ENCODE assay signal across 12 cellular contexts in the genomic region with DNA sequence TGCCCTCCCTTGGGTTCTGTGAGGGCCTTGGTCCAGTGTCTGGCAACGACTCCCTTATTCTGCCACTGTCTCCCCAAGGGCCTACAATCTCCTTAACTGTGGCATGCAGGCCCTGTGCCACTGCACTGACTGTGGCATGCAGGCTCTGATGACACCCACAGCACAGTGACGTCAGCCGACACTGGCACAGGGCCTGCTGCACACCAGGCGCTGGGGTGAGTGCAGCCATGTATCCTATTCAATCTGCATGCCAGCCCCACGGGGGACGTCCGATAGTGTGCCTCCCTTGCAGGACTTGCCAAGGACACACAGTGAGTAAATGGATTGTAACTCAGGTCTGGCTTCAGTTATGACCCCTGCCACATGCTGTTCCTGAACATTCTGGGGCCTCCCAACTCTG. TPM values are rescaled to one million over a fixed set of nuclear protein-coding genes. Genes with fewer than 3 reads are reported as not detected.
A peak's percentile ranks its signal among the peaks of the same experiment; 100 is the strongest.
DNase-seq lines count a peak whose midpoint lies in the region; ATAC-seq, FAIRE-seq and TF ChIP-seq lines count a peak whose summit lies in the region.
"Had no signal": no experiment of that assay in that cellular context is flagged by ENCODE, and none has a peak within 500 bp of the region (broad histone marks: within the 10 kb centered on the region; RNA-seq: fewer than 3 reads in every experiment).

No MANE protein-coding gene starts in this region.

- in situ Hi-C loops in astrocyte of the spinal cord (cut with HindIII; ENCODE audit: low sequenced_read_pairs): no loop called here

- no peaks in the 10 kb centered on the region for H3K9me3 Mint-ChIP-seq in activated T-helper 17 cell treated with anti-CD3 and anti-CD28 coated beads, Interleukin-2, amount 50 U/mL, for 72 hours

- H3K9me3 ChIP-seq in right cardiac atrium (ENCODE audit: control insufficient read depth, low read length): no peaks in the 10 kb centered on the region
- no peaks in the 10 kb centered on the region for H3K9me3 ChIP-seq in small intestine (ENCODE audit: control insufficient read depth, low read depth)
- no peaks in the 10 kb centered on the region for H3K9me3 ChIP-seq in Peyer's patch

- no peak overlapping the region for H3K27ac Mint-ChIP-seq in activated T-helper 17 cell treated with anti-CD3 and anti-CD28 coated beads, Interleukin-2, amount 50 U/mL, for 72 hours
- H3K27ac Mint-ChIP-seq: activated CD8-positive, alpha-beta memory T cell treated with anti-CD3 and anti-CD28 coated beads, Interleukin-2, amount 10 ng/mL, durations not matched to agents 7 days and 5 days had no signal

- H3K36me3 ChIP-seq in small intestine (ENCODE audit: control insufficient read depth in 2 of 2, insufficient read depth in 2 of 2, low read length in 2 of 2) (no peaks in the 10 kb centered on the region), Peyer's patch (no peaks in the 10 kb centered on the region)

- no peak for FAIRE-seq in small intestine (lab: Jason Lieb, UNC)

- peaks cover 5% of the 10 kb centered on the region for H3K4me1 ChIP-seq in right cardiac atrium (ENCODE audit: control insufficient read depth, insufficient read depth, low read length)
- no peaks in the 10 kb centered on the region for H3K4me1 ChIP-seq in small intestine (ENCODE audit: control insufficient read depth in 2 of 2, insufficient read depth in 1 of 2, low read depth in 1 of 2, low read length in 1 of 2)
- H3K4me1 ChIP-seq in Peyer's patch: peaks cover 0 to 9% (median 0%) of the 10 kb centered on the region in 4 donors

- intact Hi-C loops in right cardiac atrium (cut with DNase I): no loop called here

- H3K4me1 Mint-ChIP-seq in activated T-helper 17 cell treated with anti-CD3 and anti-CD28 coated beads, Interleukin-2, amount 50 U/mL, for 72 hours: no peaks in the 10 kb centered on the region
- H3K4me1 Mint-ChIP-seq: activated CD8-positive, alpha-beta memory T cell treated with anti-CD3 and anti-CD28 coated beads, Interleukin-2, amount 10 ng/mL, durations not matched to agents 7 days and 5 days had no signal

- no peaks in the 10 kb centered on the region for H3K36me3 Mint-ChIP-seq in activated T-helper 17 cell treated with anti-CD3 and anti-CD28 coated beads, Interleukin-2, amount 50 U/mL, for 72 hours (ENCODE audit: low read depth)
- H3K36me3 Mint-ChIP-seq: activated CD8-positive, alpha-beta memory T cell treated with anti-CD3 and anti-CD28 coated beads, Interleukin-2, amount 10 ng/mL, durations not matched to agents 7 days and 5 days had no signal

- peak; percentile 90 to 91 for ATAC-seq in right cardiac atrium
- ATAC-seq in activated T-helper 17 cell treated with anti-CD3 and anti-CD28 coated beads, Interleukin-2, amount 50 U/mL, for 72 hours (replicated peaks): no peak
- no peak for ATAC-seq in HG03196 (IDR thresholded peaks at IDR 0.05; ENCODE audit: unreplicated experiment)
- ATAC-seq: activated CD8-positive, alpha-beta memory T cell treated with anti-CD3 and anti-CD28 coated beads, Interleukin-2, amount 10 ng/mL, durations not matched to agents 7 days and 5 days had no signal

- TF ChIP-seq POLR2A in Peyer's patch (IDR thresholded peaks at IDR 0.05): no peak

- H3K27ac ChIP-seq in right cardiac atrium (ENCODE audit: low read length) (peak overlapping the region; percentile 65), small intestine (ENCODE audit: low read depth in 1 of 2, low read length in 1 of 2) (no peak overlapping the region), Peyer's patch (no peak overlapping the region)

- H3K4me3 ChIP-seq in astrocyte of the spinal cord (ENCODE audit: low read depth, low read length) (no peak overlapping the region), right cardiac atrium (ENCODE audit: low read length) (no peak overlapping the region), small intestine (ENCODE audit: low read depth in 1 of 2, low read length in 2 of 2) (no peak overlapping the region), Peyer's patch (no peak overlapping the region)

- WGBS in right cardiac atrium: 56% methylated on average over 7 of the region's 7 CpGs
- 25 to 68% (median 47%) methylated on average over 7 of the region's 7 CpGs for WGBS in small intestine, 3 donors

- DNase-seq in GM03348 (ENCODE audit: low spot score) (peak; percentile 37), astrocyte of the spinal cord (ENCODE audit: low read depth, low spot score) (peak; percentile 64), right cardiac atrium (peak; percentile 85 to 93 (median 92)), small intestine (peak; percentile 44), Peyer's patch (no peak), NCI-H146 treated with DMSO at 0.1 percent for 48 hours (lab: John Stamatoyannopoulos, UW; ENCODE audit: unreplicated experiment) (no peak)
- DNase-seq: activated CD8-positive, alpha-beta memory T cell treated with anti-CD3 and anti-CD28 coated beads, Interleukin-2, amount 10 ng/mL, durations not matched to agents 7 days and 5 days; cerebellar nuclear complex; DMS 273 treated with DMSO at 0.1 percent for 48 hours; NCI-H2171 treated with DMSO at 0.1 percent for 48 hours had no signal

- H3K27me3 Mint-ChIP-seq in activated T-helper 17 cell treated with anti-CD3 and anti-CD28 coated beads, Interleukin-2, amount 50 U/mL, for 72 hours: no peaks in the 10 kb centered on the region
- H3K27me3 Mint-ChIP-seq: activated CD8-positive, alpha-beta memory T cell treated with anti-CD3 and anti-CD28 coated beads, Interleukin-2, amount 10 ng/mL, durations not matched to agents 7 days and 5 days had no signal

- no peak overlapping the region for H3K4me3 Mint-ChIP-seq in activated T-helper 17 cell treated with anti-CD3 and anti-CD28 coated beads, Interleukin-2, amount 50 U/mL, for 72 hours
- H3K4me3 Mint-ChIP-seq: activated CD8-positive, alpha-beta memory T cell treated with anti-CD3 and anti-CD28 coated beads, Interleukin-2, amount 10 ng/mL, durations not matched to agents 7 days and 5 days had no signal

- no peaks in the 10 kb centered on the region for H3K27me3 ChIP-seq in right cardiac atrium (ENCODE audit: control insufficient read depth, insufficient read depth)
- H3K27me3 ChIP-seq in small intestine (ENCODE audit: control insufficient read depth in 2 of 2, insufficient read depth in 2 of 2, low read length in 2 of 2): no peaks in the 10 kb centered on the region
- H3K27me3 ChIP-seq in Peyer's patch: no peaks in the 10 kb centered on the region

- TF ChIP-seq CTCF in astrocyte of the spinal cord (IDR thresholded peaks at IDR 0.05; ENCODE audit: low read depth, low read length) (no peak), Peyer's patch (IDR thresholded peaks at IDR 0.05) (no peak)

RNA-seq across cellular contexts. Expression of a gene that starts 39.8 kb away (rescaled TPM):
- total RNA-seq in right cardiac atrium (10 to 100 TPM; 18.7 to 63.8 (median 39.9) TPM), Peyer's patch (10 to 100 TPM; 15.0 to 32.2 (median 25.1) TPM)
- polyA plus RNA-seq in right cardiac atrium (66.2 TPM), small intestine (10 to 100 TPM in 1 of 3 donors, 1 to 10 TPM in 2; 4.9 to 11.4 (median 7.6) TPM)
- total RNA-seq in activated T-helper 17 cell treated with anti-CD3 and anti-CD28 coated beads, Interleukin-2, amount 50 U/mL, for 72 hours: 1 to 10 TPM; 1.3 TPM

RNA-seq across cellular contexts. Expression of a gene that starts 55.6 kb away (rescaled TPM):
- 10 to 100 TPM; 18.4 to 28.5 (median 19.3) TPM for total RNA-seq in right cardiac atrium
- polyA plus RNA-seq in right cardiac atrium: 28.0 TPM
- 10 to 100 TPM; 32.0 to 42.0 (median 33.5) TPM for polyA plus RNA-seq in small intestine
- 10 to 100 TPM in 3 of 4 donors, 1 to 10 TPM in 1; 9.9 to 25.0 (median 17.8) TPM for total RNA-seq in Peyer's patch
- 10 to 100 TPM; 18.1 to 33.5 TPM for total RNA-seq in activated T-helper 17 cell treated with anti-CD3 and anti-CD28 coated beads, Interleukin-2, amount 50 U/mL, for 72 hours

RNA-seq across cellular contexts. Expression of a gene that starts 59.2 kb away (rescaled TPM):
- total RNA-seq in right cardiac atrium: 10 to 100 TPM; 30.7 to 35.6 (median 32.6) TPM
- 38.5 TPM for polyA plus RNA-seq in right cardiac atrium
- 10 to 100 TPM; 11.6 to 17.4 (median 16.3) TPM for polyA plus RNA-seq in small intestine
- total RNA-seq in Peyer's patch: 10 to 100 TPM in 3 of 4 donors, 1 to 10 TPM in 1; 8.3 to 42.4 (median 19.4) TPM
- 10 to 100 TPM; 12.3 to 14.9 TPM for total RNA-seq in activated T-helper 17 cell treated with anti-CD3 and anti-CD28 coated beads, Interleukin-2, amount 50 U/mL, for 72 hours

Comparison
In these comparisons a context has a peak if more than half of its experiments do, and no peak if none do; other contexts are left out.
1. DNase-seq: peak in GM03348 (single experiment), astrocyte of the spinal cord (single experiment), right cardiac atrium (3 of 3) and small intestine (single experiment); none in Peyer's patch (0 of 3) and NCI-H146 treated with DMSO at 0.1 percent for 48 hours (single experiment).
2. ATAC-seq: peak in right cardiac atrium (2 of 2); none in activated T-helper 17 cell treated with anti-CD3 and anti-CD28 coated beads, Interleukin-2, amount 50 U/mL, for 72 hours (single experiment) and HG03196 (single experiment).
3. RNA of a gene that starts 39.8 kb away (total RNA-seq): 18.7 to 63.8 TPM in right cardiac atrium and 15.0 to 32.2 TPM in Peyer's patch; 1.3 TPM in activated T-helper 17 cell treated with anti-CD3 and anti-CD28 coated beads, Interleukin-2, amount 50 U/mL, for 72 hours; every median in the first group is over 4 times any median in the second.